Comparison of ENCODE assay signal across 12 cellular contexts in genomic region chr6:160139420-160139851, GRCh38. TPM values are rescaled to one million over a fixed set of nuclear protein-coding genes. Genes with fewer than 3 reads are reported as not detected.
DNase-seq lines count a peak whose midpoint lies in the region; ATAC-seq and TF ChIP-seq lines count a peak whose summit lies in the region.
"Had no signal": no experiment of that assay in that cellular context is flagged by ENCODE, and none has a peak within 500 bp of the region (broad histone marks: within the 10 kb centered on the region; RNA-seq: fewer than 3 reads in every experiment).

No MANE protein-coding gene starts in this region.

- H3K27me3 ChIP-seq in naive thymus-derived CD4-positive, alpha-beta T cell (ENCODE audit: control insufficient read depth in 2 of 2, insufficient read depth in 2 of 2, low read length in 2 of 2): no peaks in the 10 kb centered on the region
- H3K27me3 ChIP-seq: esophagus squamous epithelium had no signal

- BruUV-seq in Calu3 (replicated peaks; lab: Mats Ljungman, UMichigan): no TSS peak

- TF ChIP-seq CTCF in astrocyte of the cerebellum (IDR thresholded peaks at IDR 0.05; ENCODE audit: low read depth, low read length, missing control alignments) (no peak), Calu3 (IDR thresholded peaks at IDR 0.05; ENCODE audit: unreplicated experiment) (no peak)

- H3K4me3 Mint-ChIP-seq in immature natural killer cell: no peak overlapping the region
- no peak overlapping the region for H3K4me3 Mint-ChIP-seq in Calu3 (ENCODE audit: low read depth, unreplicated experiment)
- H3K4me3 Mint-ChIP-seq in naive thymus-derived CD4-positive, alpha-beta T cell: no peak overlapping the region
- H3K4me3 Mint-ChIP-seq: CD4-positive, alpha-beta T cell; naive B cell had no signal

- H3K36me3 ChIP-seq in naive thymus-derived CD4-positive, alpha-beta T cell (ENCODE audit: control insufficient read depth in 2 of 3, insufficient read depth in 3 of 3, low read length in 3 of 3): no peaks in the 10 kb centered on the region
- H3K36me3 ChIP-seq: esophagus squamous epithelium had no signal

- no peak overlapping the region for H3K4me3 ChIP-seq in astrocyte of the cerebellum (ENCODE audit: low read depth, low read length)
- no peak overlapping the region for H3K4me3 ChIP-seq in naive thymus-derived CD4-positive, alpha-beta T cell (ENCODE audit: low read length)
- H3K4me3 ChIP-seq: esophagus squamous epithelium had no signal

- peaks cover 0 to 4% of the 10 kb centered on the region in 2 donors for H3K4me1 ChIP-seq in naive thymus-derived CD4-positive, alpha-beta T cell (ENCODE audit: control insufficient read depth in 2 of 2, insufficient read depth in 2 of 2, low read length in 2 of 2)

- no peak for ATAC-seq in Right ventricle myocardium superior (ENCODE audit: poor library complexity)
- no peak for ATAC-seq in naive thymus-derived CD4-positive, alpha-beta T cell

- POLR2A ChIA-PET in naive thymus-derived CD4-positive, alpha-beta T cell (lab: Charles Lee): no interaction called here

- no peak overlapping the region for H3K27ac ChIP-seq in naive thymus-derived CD4-positive, alpha-beta T cell (ENCODE audit: low read depth, low read length)

- peaks cover 0 to 1% (median 0%) of the 10 kb centered on the region in 6 donors for H3K9me3 Mint-ChIP-seq in immature natural killer cell
- no peaks in the 10 kb centered on the region for H3K9me3 Mint-ChIP-seq in Calu3 (ENCODE audit: low read depth, unreplicated experiment)
- H3K9me3 Mint-ChIP-seq in naive thymus-derived CD4-positive, alpha-beta T cell: peaks cover 0 to 4% (median 0%) of the 10 kb centered on the region in 11 donors
- H3K9me3 Mint-ChIP-seq: CD4-positive, alpha-beta T cell had no signal

- H3K36me3 Mint-ChIP-seq in immature natural killer cell (peaks cover 11 to 25% (median 17%) of the 10 kb centered on the region in 3 donors), Calu3 (ENCODE audit: insufficient read depth, unreplicated experiment) (peaks cover 9% of the 10 kb centered on the region)
- peaks cover 2 to 13% (median 6%) of the 10 kb centered on the region in 5 donors for H3K36me3 Mint-ChIP-seq in naive thymus-derived CD4-positive, alpha-beta T cell
- H3K36me3 Mint-ChIP-seq: naive B cell had no signal

- H3K27me3 Mint-ChIP-seq in immature natural killer cell (ENCODE audit: low read depth in 3 of 3) (peaks cover 0 to 3% (median 3%) of the 10 kb centered on the region in 3 donors), Calu3 (ENCODE audit: unreplicated experiment) (no peaks in the 10 kb centered on the region)
- peaks cover 0 to 6% (median 0%) of the 10 kb centered on the region in 5 donors for H3K27me3 Mint-ChIP-seq in naive thymus-derived CD4-positive, alpha-beta T cell
- H3K27me3 Mint-ChIP-seq: CD4-positive, alpha-beta T cell had no signal

- peaks cover 9 to 10% of the 10 kb centered on the region in 2 donors for H3K4me1 Mint-ChIP-seq in immature natural killer cell
- H3K4me1 Mint-ChIP-seq in Calu3 (ENCODE audit: low read depth, unreplicated experiment): peaks cover 24% of the 10 kb centered on the region
- peaks cover 0 to 10% (median 9%) of the 10 kb centered on the region in 7 donors for H3K4me1 Mint-ChIP-seq in naive thymus-derived CD4-positive, alpha-beta T cell

- intact Hi-C loops in cardiac septum (cut with DNase I): no loop called here
- intact Hi-C loops in Right ventricle myocardium superior (cut with DNase I): no loop called here
- intact Hi-C loops in Calu3 (cut with micrococcal nuclease; ENCODE audit: unreplicated experiment): loop anchor here (1.0 to 5.0 kb wide), 3 partner anchors 82 to 253 kb away; partner anchors contain the start of gene SLC22A3
- intact Hi-C loops in naive thymus-derived CD4-positive, alpha-beta T cell (cut with micrococcal nuclease): loop anchor here (5.0 kb wide), 2 partner anchors 528 to 1233 kb away; no protein-coding TSS in a partner anchor

- DNase-seq in cardiac septum (ENCODE audit: low spot score): peak; percentile 55
- no peak for DNase-seq in Right ventricle myocardium superior
- DNase-seq in astrocyte of the cerebellum (ENCODE audit: low read depth): peak; percentile 71
- DNase-seq in kidney tubule cell (ENCODE audit: low spot score): peak; percentile 79
- DNase-seq in NCI-H146 (lab: John Stamatoyannopoulos, UW): no peak
- DNase-seq in immature natural killer cell: no peak
- DNase-seq in Calu3: no peak
- no peak for DNase-seq in naive thymus-derived CD4-positive, alpha-beta T cell
- DNase-seq: CD4-positive, alpha-beta T cell; esophagus squamous epithelium; naive B cell; NCI-H187 had no signal

- H3K27ac Mint-ChIP-seq in immature natural killer cell (no peak overlapping the region), Calu3 (ENCODE audit: unreplicated experiment) (no peak overlapping the region)
- H3K27ac Mint-ChIP-seq in naive thymus-derived CD4-positive, alpha-beta T cell: peak overlapping the region in 1 of 9 donors; percentile 22
- H3K27ac Mint-ChIP-seq: CD4-positive, alpha-beta T cell had no signal

- no peaks in the 10 kb centered on the region for H3K9me3 ChIP-seq in naive thymus-derived CD4-positive, alpha-beta T cell (ENCODE audit: control insufficient read depth in 2 of 3, low read length in 3 of 3)
- H3K9me3 ChIP-seq: esophagus squamous epithelium had no signal

- CTCF ChIA-PET in Calu3 (lab: Charles Lee): no interaction called here
- CTCF ChIA-PET in naive thymus-derived CD4-positive, alpha-beta T cell (lab: Charles Lee): interaction anchor here (2.2 kb wide), 1 partner anchor 394 kb away, joined by 15 read pairs; no protein-coding TSS in a partner anchor

- in situ Hi-C loops in astrocyte of the cerebellum (cut with HindIII; ENCODE audit: low sequenced_read_pairs): no loop called here

RNA-seq across cellular contexts. Expression of gene SLC22A1, which starts 17.8 kb away (rescaled TPM):
- not detected for total RNA-seq in cardiac septum
- 0.35 TPM for total RNA-seq in Right ventricle myocardium superior
- polyA plus RNA-seq in immature natural killer cell: 1 to 10 TPM in 1 of 3 donors, under 1 TPM in 1, not detected in 1; 0.44 to 2.1 TPM
- total RNA-seq in Calu3 (2022): 4.5 and 5.0 TPM in 2 replicates
- 1 to 10 TPM in 3 of 5 experiments, under 1 TPM in 1, not detected in 1; 0.39 to 2.2 (median 1.3) TPM for total RNA-seq in naive thymus-derived CD4-positive, alpha-beta T cell
- polyA plus RNA-seq in naive thymus-derived CD4-positive, alpha-beta T cell: not detected

Comparison
In these comparisons a context has a peak if more than half of its experiments do, and no peak if none do; other contexts are left out.
1. DNase-seq: peak in cardiac septum (single experiment), astrocyte of the cerebellum (single experiment) and kidney tubule cell (single experiment); none in Right ventricle myocardium superior (single experiment), NCI-H146 (single experiment), immature natural killer cell (0 of 3), Calu3 (single experiment) and naive thymus-derived CD4-positive, alpha-beta T cell (0 of 9).
2. intact Hi-C loops: an anchor here in Calu3 (1.0 to 5.0 kb wide) and naive thymus-derived CD4-positive, alpha-beta T cell (5.0 kb wide); none called in cardiac septum and Right ventricle myocardium superior.